In the genomic region with DNA sequence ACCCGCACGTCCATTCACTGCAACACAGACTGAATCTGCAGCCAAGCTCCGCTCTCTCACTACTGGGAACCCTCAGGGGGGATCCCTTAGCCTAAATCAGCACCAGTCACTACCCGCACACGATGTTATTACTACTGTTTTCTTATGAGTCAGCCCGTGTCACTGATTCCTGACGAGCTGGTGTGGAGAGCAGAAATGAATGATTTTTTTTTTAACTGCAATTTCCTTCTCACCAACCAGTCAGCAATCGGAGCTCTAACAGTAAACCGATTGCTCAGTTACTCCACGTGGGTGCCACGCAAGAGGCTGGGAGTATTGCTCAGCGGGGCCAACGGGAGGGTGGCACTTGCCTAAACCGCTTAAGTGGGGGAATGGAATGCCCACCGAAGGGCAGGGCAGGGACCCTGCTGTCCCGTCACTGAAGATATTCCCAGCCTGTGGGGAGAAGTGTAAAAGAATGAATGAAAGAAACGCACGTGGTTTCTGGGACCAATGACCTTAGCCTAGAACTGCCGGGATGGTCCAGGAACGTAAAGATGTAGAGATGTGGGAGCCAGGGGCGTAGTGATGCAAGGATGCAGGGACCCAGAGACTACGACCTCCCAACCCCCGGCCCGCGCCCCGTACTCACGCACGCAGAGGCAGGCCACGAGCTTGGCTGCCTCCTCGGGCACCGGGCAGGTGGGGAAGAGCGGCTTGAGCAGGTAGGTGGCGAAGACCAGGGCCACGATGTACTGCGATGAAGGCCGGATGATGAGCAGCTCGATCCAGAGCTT, we compare ENCODE assay signal across 8 cellular contexts. TPM values are rescaled to one million over a fixed set of nuclear protein-coding genes. Genes with fewer than 3 reads are reported as not detected.
A peak's percentile ranks its signal among the peaks of the same experiment; 100 is the strongest.
DNase-seq lines count a peak whose midpoint lies in the region; ATAC-seq and TF ChIP-seq lines count a peak whose summit lies in the region.
"Not testable (repeated sequence)": the region's sequence is repeated elsewhere in the genome, so short reads cannot be mapped to it uniquely, and the experiment has no call there.

No MANE protein-coding gene starts in this region.

- H3K27ac Mint-ChIP-seq in GM23338, result not testable (repeated sequence)
- peak overlapping the region; percentile 86 to 98 (median 94) for H3K27ac Mint-ChIP-seq in naive thymus-derived CD8-positive, alpha-beta T cell

- peak overlapping the region; percentile 96 for H3K4me3 ChIP-seq in GM23338
- peak overlapping the region; percentile 70 for H3K4me3 ChIP-seq in fibroblast of villous mesenchyme (ENCODE audit: low read depth, low read length)

- peak; percentile 19 for DNase-seq in COLO668 (lab: John Stamatoyannopoulos, UW; ENCODE audit: unreplicated experiment)
- DNase-seq in GM23338 (ENCODE audit: low spot score), result not testable (repeated sequence)
- DNase-seq in LHCN-M2 (ENCODE audit: low read depth), result peak; percentile 93
- DNase-seq in T-helper 2 cell, result peak in 4 of 5 experiments; percentile 38 to 95 (median 76)
- peak; percentile 55 for DNase-seq in activated naive CD8-positive, alpha-beta T cell treated with anti-CD3 and anti-CD28 coated beads, Interleukin-2, amount 50 U/mL, for 16 hours (ENCODE audit: low read depth, low spot score)
- peak; percentile 85 for DNase-seq in fibroblast of villous mesenchyme (ENCODE audit: low read depth)
- DNase-seq in naive thymus-derived CD8-positive, alpha-beta T cell, result peak in 8 of 10 donors; percentile 30 to 75 (median 49)
- peak; percentile 49 to 55 for DNase-seq in stimulated activated CD8-positive, alpha-beta memory T cell treated with anti-CD3 and anti-CD28 coated beads, Interleukin-4, amount 100 ng/mL, for 4 hours (ENCODE audit: low read depth in 2 of 2, low spot score in 1 of 2)

- H3K27ac ChIP-seq in GM23338 (ENCODE audit: low read depth), result not testable (repeated sequence)

- POLR2A ChIA-PET in naive thymus-derived CD8-positive, alpha-beta T cell (lab: Charles Lee), result interaction anchor here (1.1 to 5.8 kb wide), 8 partner anchors 12 to 103 kb away, joined by 3 to 80 read pairs (median 15); partner anchors contain the start of genes BANP and KLHDC4

- peaks cover 48% of the 10 kb centered on the region for H3K27me3 ChIP-seq in GM23338 (ENCODE audit: insufficient read depth)

- not testable (repeated sequence) for H3K36me3 ChIP-seq in GM23338 (ENCODE audit: insufficient read depth)

- H3K4me1 Mint-ChIP-seq in GM23338, result peaks cover 66% of the 10 kb centered on the region
- peaks cover 17 to 47% (median 45%) of the 10 kb centered on the region in 4 donors for H3K4me1 Mint-ChIP-seq in naive thymus-derived CD8-positive, alpha-beta T cell

- H3K4me1 ChIP-seq in GM23338 (ENCODE audit: insufficient read depth), result peaks cover 49% of the 10 kb centered on the region

- H3K27me3 Mint-ChIP-seq in GM23338 (ENCODE audit: insufficient read depth, low read depth, poor library complexity), result peaks cover 73% of the 10 kb centered on the region
- not testable (repeated sequence) for H3K27me3 Mint-ChIP-seq in naive thymus-derived CD8-positive, alpha-beta T cell

- TF ChIP-seq CTCF in GM23338 (conservative IDR thresholded peaks at IDR 0.05; ENCODE audit: low read depth in 2 of 2); fibroblast of villous mesenchyme (IDR thresholded peaks at IDR 0.05; ENCODE audit: insufficient read depth, low read depth, low read length): not testable (repeated sequence)

- ATAC-seq in GM23338, result peak; percentile 0; the same call in 2 of the 3 replicates
- peak; percentile 36 to 55 for ATAC-seq in naive thymus-derived CD8-positive, alpha-beta T cell

- not testable (repeated sequence) for H3K9me2 ChIP-seq in GM23338 (ENCODE audit: insufficient read depth)

- H3K36me3 Mint-ChIP-seq in GM23338 (ENCODE audit: low read depth), result peaks cover 49% of the 10 kb centered on the region
- H3K36me3 Mint-ChIP-seq in naive thymus-derived CD8-positive, alpha-beta T cell, result not testable (repeated sequence)

- H4K20me1 ChIP-seq in GM23338 (replicated peaks; ENCODE audit: insufficient read depth), result peaks cover 46% of the 10 kb centered on the region

- H3K9me3 Mint-ChIP-seq in GM23338; naive thymus-derived CD8-positive, alpha-beta T cell: not testable (repeated sequence)

- H3K4me2 ChIP-seq in GM23338, result peak overlapping the region; percentile 100

- not testable (repeated sequence) for H2AFZ ChIP-seq in GM23338

- H3K79me2 ChIP-seq in GM23338 (replicated peaks; ENCODE audit: insufficient read depth), result peaks cover 54% of the 10 kb centered on the region

- peak overlapping the region; percentile 90 for H3K4me3 Mint-ChIP-seq in GM23338
- H3K4me3 Mint-ChIP-seq in naive thymus-derived CD8-positive, alpha-beta T cell, result peak overlapping the region; percentile 85 to 99 (median 94)

- not testable (repeated sequence) for H3F3A ChIP-seq in GM23338 (replicated peaks; ENCODE audit: low read depth)

RNA-seq across cellular contexts. Expression of gene SLC7A5, which starts 0.9 kb away (rescaled TPM):
- total RNA-seq in GM23338 (2014; rRNA removed; shearing (Covaris generic)), result 328 and 386 TPM in 2 replicates
- 107 and 109 TPM in 2 replicates for polyA plus RNA-seq in GM23338 (2016; fragmentation: Nextera tagmentation; extraction: Ambion mirVana)
- total RNA-seq in LHCN-M2 (2014; rRNA removed) (21.9 and 24.5 TPM in 2 replicates), fibroblast of villous mesenchyme (27.6 and 56.4 TPM in 2 replicates)
- 248 TPM for polyA plus RNA-seq in LHCN-M2 (2012)
- total RNA-seq in naive thymus-derived CD8-positive, alpha-beta T cell, result 10 to 100 TPM; 18.0 to 20.7 TPM
- 1 to 10 TPM; 2.0 to 3.6 (median 3.2) TPM for polyA plus RNA-seq in naive thymus-derived CD8-positive, alpha-beta T cell
